In genomic region chr4:108433832-108434231, GRCh38 we compare ENCODE assay signal across 9 cellular contexts.
DNase-seq lines count a peak whose midpoint lies in the region; ATAC-seq and TF ChIP-seq lines count a peak whose summit lies in the region.
"Had no signal": no experiment of that assay in that cellular context is flagged by ENCODE, and none has a peak within 500 bp of the region (broad histone marks: within the 10 kb centered on the region; RNA-seq: fewer than 3 reads in every experiment).

No MANE protein-coding gene starts in this region.

- H3K4me3 Mint-ChIP-seq in HFFc6: no peak overlapping the region; the same call in 1 of the 2 replicates
- peak overlapping the region; percentile 58 for H3K4me3 Mint-ChIP-seq in activated T-helper 17 cell treated with anti-CD3 and anti-CD28 coated beads, Interleukin-2, amount 50 U/mL, for 72 hours

- no peak for TF ChIP-seq CTCF in BJ (IDR thresholded peaks at IDR 0.05; ENCODE audit: insufficient read depth, low read depth, low read length)
- no peak for TF ChIP-seq CTCF in HFFc6 (IDR thresholded peaks at IDR 0.05)
- TF ChIP-seq CTCF in hepatocyte (IDR thresholded peaks at IDR 0.05; ENCODE audit: poor library complexity): no peak
- no peak for TF ChIP-seq CTCF in WERI-Rb-1 (IDR thresholded peaks at IDR 0.05; ENCODE audit: low read depth, low read length)

- H3K36me3 ChIP-seq in BJ (ENCODE audit: control insufficient read depth, insufficient read depth, low read length) (no peaks in the 10 kb centered on the region), hepatocyte (replicated peaks; ENCODE audit: insufficient read depth, low read depth) (no peaks in the 10 kb centered on the region), WERI-Rb-1 (no peaks in the 10 kb centered on the region)

- H3K27ac ChIP-seq in hepatocyte (peak overlapping the region; percentile 40), WERI-Rb-1 (no peak overlapping the region)

- H3K4me2 ChIP-seq in hepatocyte: no peak overlapping the region

- H3K9me3 ChIP-seq in hepatocyte (ENCODE audit: low read depth): no peaks in the 10 kb centered on the region
- H3K9me3 ChIP-seq in WERI-Rb-1 (ENCODE audit: severe bottlenecking): no peaks in the 10 kb centered on the region

- H3K27me3 Mint-ChIP-seq in HFFc6 (ENCODE audit: insufficient read depth): peaks cover 9% of the 10 kb centered on the region; the same call in 1 of the 2 replicates
- H3K27me3 Mint-ChIP-seq in activated T-helper 17 cell treated with anti-CD3 and anti-CD28 coated beads, Interleukin-2, amount 50 U/mL, for 72 hours: no peaks in the 10 kb centered on the region

- H3K27me3 ChIP-seq in BJ (ENCODE audit: control insufficient read depth, insufficient read depth, low read length): no peaks in the 10 kb centered on the region
- H3K27me3 ChIP-seq in hepatocyte: no peaks in the 10 kb centered on the region
- H3K27me3 ChIP-seq in WERI-Rb-1 (ENCODE audit: insufficient read depth, low read depth, severe bottlenecking): peaks cover 2% of the 10 kb centered on the region

- no peaks in the 10 kb centered on the region for H4K20me1 ChIP-seq in hepatocyte (ENCODE audit: insufficient read depth, poor library complexity, severe bottlenecking)

- no peaks in the 10 kb centered on the region for H3K79me2 ChIP-seq in hepatocyte

- H2AFZ ChIP-seq in hepatocyte: peak overlapping the region; percentile 10

- H3K4me3 ChIP-seq in BJ (ENCODE audit: low read depth, low read length) (no peak overlapping the region), hepatocyte (no peak overlapping the region), WERI-Rb-1 (ENCODE audit: low read depth, low read length) (no peak overlapping the region)

- CTCF ChIA-PET in BJ (lab: Yijun Ruan, JAX): interaction anchor here (0.6 to 1.5 kb wide), 2 partner anchors 41 to 403 kb away, joined by 3 to 4 read pairs; no protein-coding TSS in a partner anchor

- H3K4me1 ChIP-seq in hepatocyte (ENCODE audit: insufficient read depth): peaks cover 11% of the 10 kb centered on the region

- ATAC-seq in activated T-helper 17 cell treated with anti-CD3 and anti-CD28 coated beads, Interleukin-2, amount 50 U/mL, for 72 hours (replicated peaks): peak; percentile 88
- ATAC-seq in HG02852 (IDR thresholded peaks at IDR 0.05; ENCODE audit: unreplicated experiment) (no peak), GM19463 (IDR thresholded peaks at IDR 0.05; ENCODE audit: unreplicated experiment) (no peak)

- WGBS in hepatocyte (ENCODE audit: low lambda C conversion rate, missing lambda C conversion rate): 43% methylated on average over 6 of the region's 6 CpGs

- no peaks in the 10 kb centered on the region for H3K9me2 ChIP-seq in hepatocyte (replicated peaks; ENCODE audit: insufficient read depth)

- no peaks in the 10 kb centered on the region for H3K36me3 Mint-ChIP-seq in HFFc6 (ENCODE audit: low read depth)
- no peaks in the 10 kb centered on the region for H3K36me3 Mint-ChIP-seq in activated T-helper 17 cell treated with anti-CD3 and anti-CD28 coated beads, Interleukin-2, amount 50 U/mL, for 72 hours (ENCODE audit: low read depth)

- peak; percentile 34 for DNase-seq in BJ (ENCODE audit: low read depth)
- DNase-seq in HFFc6: peak; percentile 39
- peak; percentile 26 for DNase-seq in hepatocyte (ENCODE audit: low spot score)
- DNase-seq in NCI-H226: no peak
- DNase-seq in WERI-Rb-1: no peak
- DNase-seq: SHP77 treated with DMSO at 0.1 percent for 48 hours had no signal

- no peak overlapping the region for H3K27ac Mint-ChIP-seq in HFFc6
- H3K27ac Mint-ChIP-seq in activated T-helper 17 cell treated with anti-CD3 and anti-CD28 coated beads, Interleukin-2, amount 50 U/mL, for 72 hours: peak overlapping the region; percentile 8

- H3K9me3 Mint-ChIP-seq in HFFc6: peaks cover 4% of the 10 kb centered on the region; the same call in 1 of the 2 replicates
- H3K9me3 Mint-ChIP-seq in activated T-helper 17 cell treated with anti-CD3 and anti-CD28 coated beads, Interleukin-2, amount 50 U/mL, for 72 hours: no peaks in the 10 kb centered on the region

- peaks cover 10% of the 10 kb centered on the region; the same call in 1 of the 2 replicates for H3K4me1 Mint-ChIP-seq in HFFc6 (ENCODE audit: low read depth)
- peaks cover 18% of the 10 kb centered on the region for H3K4me1 Mint-ChIP-seq in activated T-helper 17 cell treated with anti-CD3 and anti-CD28 coated beads, Interleukin-2, amount 50 U/mL, for 72 hours

- POLR2A ChIA-PET in BJ (lab: Charles Lee): no interaction called here

Comparison
In these comparisons a context has a peak if more than half of its experiments do, and no peak if none do; other contexts are left out.
1. DNase-seq: peak in BJ (single experiment), HFFc6 (single experiment) and hepatocyte (single experiment); none in NCI-H226 (single experiment) and WERI-Rb-1 (single experiment).